19 cellular contexts compared by ENCODE assay signal in the genomic region with DNA sequence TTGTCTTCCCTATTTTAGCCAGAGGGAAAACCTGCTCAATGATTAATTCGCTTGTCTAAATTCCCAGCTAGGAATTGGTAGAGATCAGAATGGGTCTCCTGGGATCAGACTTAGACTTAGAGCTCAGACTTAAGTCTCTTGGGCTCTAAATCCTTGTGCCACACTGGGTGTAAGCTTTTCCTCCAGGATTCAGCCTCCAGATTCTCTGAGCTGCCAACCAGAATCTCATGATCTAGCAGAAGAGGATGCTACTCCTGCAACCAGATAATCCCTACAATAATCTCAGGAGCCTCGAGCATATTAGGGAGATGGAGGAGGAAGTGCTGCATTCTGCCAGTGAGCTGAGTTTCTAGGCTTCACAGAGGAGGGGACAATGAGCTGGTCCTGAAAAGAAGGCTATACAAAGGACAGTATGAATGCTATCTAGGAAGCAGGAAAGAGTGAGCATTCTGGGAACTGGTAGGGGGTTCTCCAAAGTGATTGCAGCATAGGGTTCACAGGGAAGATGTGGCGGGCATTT.
DNase-seq lines count a peak whose midpoint lies in the region; ATAC-seq, FAIRE-seq and TF ChIP-seq lines count a peak whose summit lies in the region.
"Had no signal": no experiment of that assay in that cellular context is flagged by ENCODE, and none has a peak within 500 bp of the region (broad histone marks: within the 10 kb centered on the region; RNA-seq: fewer than 3 reads in every experiment).

No MANE protein-coding gene starts in this region.

- no peaks in the 10 kb centered on the region for H3K36me3 ChIP-seq in stomach
- H3K36me3 ChIP-seq: BE2C had no signal

- peaks cover 8% of the 10 kb centered on the region for H3K4me1 Mint-ChIP-seq in T-helper 17 cell
- H3K4me1 Mint-ChIP-seq in memory B cell = peaks cover 8% of the 10 kb centered on the region

- H3K27me3 Mint-ChIP-seq in T-helper 17 cell = no peaks in the 10 kb centered on the region
- H3K27me3 Mint-ChIP-seq in memory B cell = no peaks in the 10 kb centered on the region
- H3K27me3 Mint-ChIP-seq: CD8-positive, alpha-beta memory T cell had no signal

- H3K4me1 ChIP-seq in stomach = no peaks in the 10 kb centered on the region
- H3K4me1 ChIP-seq: A549, Caco-2 had no signal

- no peak for DNase-seq in GM12892 (ENCODE audit: insufficient read length)
- DNase-seq in T-helper 17 cell = no peak
- no peak for DNase-seq in memory B cell (ENCODE audit: low spot score in 2 of 2)
- DNase-seq in amygdala (lab: John Stamatoyannopoulos, UW) = no peak
- no peak for DNase-seq in stomach
- no peak for DNase-seq in GM19239 (ENCODE audit: insufficient read length, low spot score)
- DNase-seq: BE2C; Caco-2; CD8-positive, alpha-beta memory T cell; DMS 273 treated with DMSO at 0.1 percent for 48 hours; GM23248; H9 had no signal

- TF ChIP-seq EP300 in stomach (IDR thresholded peaks at IDR 0.05) = no peak

- no peaks in the 10 kb centered on the region for H3K36me3 Mint-ChIP-seq in T-helper 17 cell (ENCODE audit: low read depth)
- no peaks in the 10 kb centered on the region for H3K36me3 Mint-ChIP-seq in memory B cell
- H3K36me3 Mint-ChIP-seq: CD8-positive, alpha-beta memory T cell had no signal

- FAIRE-seq in GM12892 (lab: Jason Lieb, UNC) (peak; percentile 36), GM19239 (lab: Jason Lieb, UNC) (no peak)
- FAIRE-seq: A549, GM18507, HepG2, HTR-8/SVneo had no signal

- 83 to 96% (median 92%) methylated on average over 3 of the region's 3 CpGs for WGBS in stomach, 5 donors

- TF ChIP-seq CTCF in stomach (IDR thresholded peaks at IDR 0.05) = no peak

- peaks cover 2% of the 10 kb centered on the region for H3K9me3 Mint-ChIP-seq in memory B cell
- H3K9me3 Mint-ChIP-seq: H9 had no signal

- TF ChIP-seq POLR2A in GM12892 (IDR thresholded peaks at IDR 0.05; ENCODE audit: low read depth, low read length) (no peak), stomach (IDR thresholded peaks at IDR 0.05) (no peak)

- H3K4me3 ChIP-seq in stomach = no peak overlapping the region
- H3K4me3 ChIP-seq: A549, GM23248 had no signal

- peak overlapping the region; percentile 3 for H3K27ac Mint-ChIP-seq in T-helper 17 cell
- H3K27ac Mint-ChIP-seq in memory B cell = peak overlapping the region; percentile 51
- H3K27ac Mint-ChIP-seq: H9 had no signal

- H3K9me3 ChIP-seq in T-helper 17 cell (ENCODE audit: control insufficient read depth, low read length, poor library complexity, severe bottlenecking) (no peaks in the 10 kb centered on the region), stomach (no peaks in the 10 kb centered on the region)
- H3K9me3 ChIP-seq: A549, BE2C, Caco-2 had no signal

- ATAC-seq in T-helper 17 cell (no peak), memory B cell (ENCODE audit: low read depth) (no peak), GM19023 (IDR thresholded peaks at IDR 0.05; ENCODE audit: unreplicated experiment) (no peak)
- ATAC-seq: A549, HepG2 had no signal

- H3K27ac ChIP-seq in stomach = no peak overlapping the region
- H3K27ac ChIP-seq: A549, C4-2B, GM23248, KMS-11 had no signal

- H3K4me3 Mint-ChIP-seq in T-helper 17 cell (no peak overlapping the region), memory B cell (no peak overlapping the region)
- H3K4me3 Mint-ChIP-seq: CD8-positive, alpha-beta memory T cell; H9 had no signal

- H3K27me3 ChIP-seq in stomach = no peaks in the 10 kb centered on the region
- H3K27me3 ChIP-seq: BE2C had no signal

- intact Hi-C loops in stomach (cut with DNase I; ENCODE audit: low total_unique reads) = no loop called here
